ENCODE assay signal across 9 cellular contexts in the genomic region with DNA sequence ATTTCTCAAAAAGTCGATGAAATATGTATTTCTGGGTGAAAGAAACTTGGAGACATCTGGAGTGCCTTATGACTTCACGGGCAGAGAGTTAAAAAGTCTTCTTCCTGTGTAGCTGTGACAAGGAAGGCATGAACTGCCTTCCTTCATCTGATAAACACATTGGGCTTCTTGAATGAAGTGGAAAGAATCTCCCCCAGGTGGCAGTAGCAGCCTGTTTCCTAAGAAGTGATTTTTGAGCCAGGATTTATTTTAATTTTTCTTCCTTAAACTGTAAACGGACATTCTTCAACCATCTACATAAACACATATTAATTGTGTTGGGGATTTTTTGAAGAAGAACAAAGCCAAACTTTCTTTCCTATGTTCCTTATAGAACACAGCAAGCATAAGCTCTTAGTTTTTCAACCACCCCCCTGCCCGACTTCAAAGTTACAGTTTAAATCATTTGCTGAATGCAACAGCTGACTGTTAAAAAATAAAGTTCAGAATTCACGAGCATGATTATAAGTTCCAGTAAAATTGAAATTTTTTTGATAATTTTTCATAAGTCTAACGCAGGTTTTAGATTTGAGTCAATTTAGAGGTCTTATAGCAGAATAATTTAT. TPM values are rescaled to one million over a fixed set of nuclear protein-coding genes. Genes with fewer than 3 reads are reported as not detected.
DNase-seq lines count a peak whose midpoint lies in the region; ATAC-seq and TF ChIP-seq lines count a peak whose summit lies in the region.
"Had no signal": no experiment of that assay in that cellular context is flagged by ENCODE, and none has a peak within 500 bp of the region (broad histone marks: within the 10 kb centered on the region; RNA-seq: fewer than 3 reads in every experiment).

No MANE protein-coding gene starts in this region.

- H3K27me3 Mint-ChIP-seq in activated naive CD8-positive, alpha-beta T cell treated with anti-CD3 and anti-CD28 coated beads, Interleukin-2, amount 50 U/mL, for 24 hours = peaks cover 17% of the 10 kb centered on the region

- H3K9me3 Mint-ChIP-seq in activated naive CD8-positive, alpha-beta T cell treated with anti-CD3 and anti-CD28 coated beads, Interleukin-2, amount 50 U/mL, for 24 hours = no peaks in the 10 kb centered on the region
- H3K9me3 Mint-ChIP-seq: T-cell had no signal

- DNase-seq in AG08396 (ENCODE audit: low spot score) (peak; percentile 33), GF-D8 (lab: John Stamatoyannopoulos, UW) (peak; percentile 52), NCI-H1436 (lab: John Stamatoyannopoulos, UW) (peak; percentile 5), iPS-NIHi7 (ENCODE audit: extremely low spot score) (peak; percentile 62), stomach (no peak), cortex of kidney (lab: John Stamatoyannopoulos, UW) (no peak)
- DNase-seq in activated naive CD8-positive, alpha-beta T cell treated with anti-CD3 and anti-CD28 coated beads, Interleukin-2, amount 50 U/mL, for 24 hours = peak; percentile 10
- DNase-seq: T-cell had no signal

- peak in 4 of 7 experiments; percentile 30 to 40 (median 35) for TF ChIP-seq CTCF in stomach (IDR thresholded peaks at IDR 0.05)

- TF ChIP-seq EP300 in stomach (IDR thresholded peaks at IDR 0.05) = no peak

- WGBS in stomach, 5 donors = 17 to 32% (median 27%) methylated on average over 6 of the region's 6 CpGs

- no peak overlapping the region for H3K4me3 ChIP-seq in stomach

- no peaks in the 10 kb centered on the region for H3K36me3 ChIP-seq in stomach

- H3K4me1 Mint-ChIP-seq in activated naive CD8-positive, alpha-beta T cell treated with anti-CD3 and anti-CD28 coated beads, Interleukin-2, amount 50 U/mL, for 24 hours = peaks cover 2% of the 10 kb centered on the region

- H3K36me3 Mint-ChIP-seq in activated naive CD8-positive, alpha-beta T cell treated with anti-CD3 and anti-CD28 coated beads, Interleukin-2, amount 50 U/mL, for 24 hours (ENCODE audit: low read depth) = no peaks in the 10 kb centered on the region
- H3K36me3 Mint-ChIP-seq: T-cell had no signal

- H3K27ac ChIP-seq in stomach = no peak overlapping the region

- ATAC-seq in HG02610 (IDR thresholded peaks at IDR 0.05; ENCODE audit: unreplicated experiment) = peak; percentile 64
- ATAC-seq in activated naive CD8-positive, alpha-beta T cell treated with anti-CD3 and anti-CD28 coated beads, Interleukin-2, amount 50 U/mL, for 24 hours = no peak

- H3K4me3 Mint-ChIP-seq in activated naive CD8-positive, alpha-beta T cell treated with anti-CD3 and anti-CD28 coated beads, Interleukin-2, amount 50 U/mL, for 24 hours = no peak overlapping the region
- H3K4me3 Mint-ChIP-seq: T-cell had no signal

- no peak for TF ChIP-seq POLR2A in stomach (IDR thresholded peaks at IDR 0.05)

- no peaks in the 10 kb centered on the region for H3K27me3 ChIP-seq in stomach

- intact Hi-C loops in stomach (cut with DNase I; ENCODE audit: low total_unique reads) = no loop called here

- no peak overlapping the region for H3K27ac Mint-ChIP-seq in activated naive CD8-positive, alpha-beta T cell treated with anti-CD3 and anti-CD28 coated beads, Interleukin-2, amount 50 U/mL, for 24 hours
- H3K27ac Mint-ChIP-seq: T-cell had no signal

- H3K9me3 ChIP-seq in stomach = no peaks in the 10 kb centered on the region

- peaks cover 0 to 16% (median 0%) of the 10 kb centered on the region in 4 donors for H3K4me1 ChIP-seq in stomach

RNA-seq across cellular contexts. Expression of a gene that starts 1.0 kb away (rescaled TPM):
- not detected for total RNA-seq in stomach
- not detected for polyA plus RNA-seq in stomach
- total RNA-seq: T-cell had no signal

RNA-seq across cellular contexts. Expression of a gene that starts 53.2 kb away (rescaled TPM):
- total RNA-seq in stomach = 100 to 1,000 TPM in 1 of 5 donors, 10 to 100 TPM in 4; 13.9 to 437 (median 24.5) TPM
- polyA plus RNA-seq in stomach = 10 to 100 TPM; 19.7 to 30.2 (median 29.9) TPM

RNA-seq across cellular contexts. Expression of a gene that starts 53.5 kb away (rescaled TPM):
- total RNA-seq in stomach = 100 to 1,000 TPM in 1 of 5 donors, 10 to 100 TPM in 4; 26.5 to 140 (median 67.0) TPM
- polyA plus RNA-seq in stomach = 1 to 10 TPM; 3.2 to 8.6 (median 4.5) TPM

Comparison
In these comparisons a context has a peak if more than half of its experiments do, and no peak if none do; other contexts are left out.
1. DNase-seq: peak in AG08396 (single experiment), GF-D8 (single experiment), NCI-H1436 (single experiment), activated naive CD8-positive, alpha-beta T cell treated with anti-CD3 and anti-CD28 coated beads, Interleukin-2, amount 50 U/mL, for 24 hours (single experiment) and iPS-NIHi7 (single experiment); none in stomach (single experiment) and cortex of kidney (single experiment).